ENCODE assay signal across 19 cellular contexts in the genomic region with DNA sequence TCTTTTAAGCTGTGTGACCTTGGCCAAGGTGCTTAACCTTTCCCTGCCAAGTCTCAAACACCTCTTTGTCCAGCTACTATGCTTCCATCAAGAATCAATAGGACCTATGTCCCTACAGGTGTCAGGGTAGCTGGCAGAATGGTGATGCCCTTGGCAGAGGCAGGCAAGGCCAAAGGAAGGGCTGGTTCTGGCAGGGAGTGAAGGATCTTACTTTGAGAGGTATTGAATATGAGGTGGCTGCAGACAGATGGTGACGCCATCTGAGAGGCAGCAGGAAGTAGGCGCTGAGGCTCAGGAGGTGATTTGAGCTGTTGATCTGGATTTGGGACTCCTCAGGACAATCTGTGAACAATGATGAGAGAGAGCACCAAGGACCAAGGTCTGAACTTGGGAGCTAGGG. TPM values are rescaled to one million over a fixed set of nuclear protein-coding genes. Genes with fewer than 3 reads are reported as not detected.
DNase-seq lines count a peak whose midpoint lies in the region; ATAC-seq and TF ChIP-seq lines count a peak whose summit lies in the region.
"Had no signal": no experiment of that assay in that cellular context is flagged by ENCODE, and none has a peak within 500 bp of the region (broad histone marks: within the 10 kb centered on the region; RNA-seq: fewer than 3 reads in every experiment).

No MANE protein-coding gene starts in this region.

- H3K4me3 ChIP-seq in body of pancreas (no peak overlapping the region), upper lobe of right lung (no peak overlapping the region)
- H3K4me3 ChIP-seq: BLaER1, SJCRH30 had no signal

- ATAC-seq in body of pancreas (peak; percentile 64), GM18909 (IDR thresholded peaks at IDR 0.05; ENCODE audit: poor library complexity, unreplicated experiment) (no peak), upper lobe of right lung (no peak)
- ATAC-seq: PC-3 had no signal

- 48 to 67% methylated on average over 2 of the region's 2 CpGs for WGBS in body of pancreas, 2 donors

- H3K27me3 ChIP-seq in body of pancreas (no peaks in the 10 kb centered on the region), upper lobe of right lung (no peaks in the 10 kb centered on the region)
- H3K27me3 ChIP-seq: BLaER1, SJCRH30 had no signal

- DNase-seq in NCI-H82 (lab: John Stamatoyannopoulos, UW), result peak; percentile 62
- no peak for DNase-seq in NCI-H82 treated with DMSO at 0.1 percent for 48 hours (lab: John Stamatoyannopoulos, UW; ENCODE audit: unreplicated experiment)
- DNase-seq in NCI-H524 (lab: John Stamatoyannopoulos, UW), result peak; percentile 80 to 85
- DNase-seq in body of pancreas, result peak in 1 of 4 donors; percentile 61
- no peak for DNase-seq in nephron progenitor cell
- no peak for DNase-seq in CD1c-positive myeloid dendritic cell (ENCODE audit: extremely low spot score)
- DNase-seq in upper lobe of right lung, result no peak
- DNase-seq: GDM1, H9, Kasumi-1, MM.1S, NCI-H1092, NCI-H1436 treated with DMSO at 0.1 percent for 48 hours, NCI-H2029, NCI-H446 treated with DMSO at 0.1 percent for 48 hours, PC-3, SJCRH30 had no signal

- no peak for TF ChIP-seq POLR2A in body of pancreas (IDR thresholded peaks at IDR 0.05)

- no peaks in the 10 kb centered on the region for H3K9me3 ChIP-seq in body of pancreas
- H3K9me3 ChIP-seq in upper lobe of right lung, result no peaks in the 10 kb centered on the region
- H3K9me3 ChIP-seq: BLaER1, SJCRH30 had no signal

- peaks cover 29% of the 10 kb centered on the region for H3K27me3 Mint-ChIP-seq in nephron progenitor cell (ENCODE audit: low read depth, poor library complexity)

- H3K36me3 ChIP-seq in body of pancreas (replicated peaks in 1 of 2; ENCODE audit: insufficient read depth in 1 of 2, low read depth in 2 of 2), result no peaks in the 10 kb centered on the region
- H3K36me3 ChIP-seq in upper lobe of right lung, result no peaks in the 10 kb centered on the region
- H3K36me3 ChIP-seq: BLaER1, SJCRH30 had no signal

- peak overlapping the region; percentile 64 for H3K27ac Mint-ChIP-seq in nephron progenitor cell
- H3K27ac Mint-ChIP-seq: H9 had no signal

- H3K27ac ChIP-seq in body of pancreas, result peak overlapping the region in 3 of 4 donors; percentile 2 to 40 (median 22)
- H3K27ac ChIP-seq in upper lobe of right lung, result no peak overlapping the region
- H3K27ac ChIP-seq: BLaER1, SJCRH30 had no signal

- TF ChIP-seq CTCF in body of pancreas (IDR thresholded peaks at IDR 0.05), result no peak
- TF ChIP-seq CTCF in nephron progenitor cell (IDR thresholded peaks at IDR 0.05), result no peak
- TF ChIP-seq CTCF in upper lobe of right lung (IDR thresholded peaks at IDR 0.05), result no peak

- no peak overlapping the region for H3K4me3 Mint-ChIP-seq in nephron progenitor cell
- H3K4me3 Mint-ChIP-seq: H9 had no signal

- peaks cover 11% of the 10 kb centered on the region for H3K9me3 Mint-ChIP-seq in nephron progenitor cell

- peaks cover 6% of the 10 kb centered on the region for H3K4me1 Mint-ChIP-seq in nephron progenitor cell
- H3K4me1 Mint-ChIP-seq: H9 had no signal

- H3K4me1 ChIP-seq in body of pancreas, result peaks cover 25% of the 10 kb centered on the region
- no peaks in the 10 kb centered on the region for H3K4me1 ChIP-seq in upper lobe of right lung
- H3K4me1 ChIP-seq: BLaER1, SJCRH30 had no signal

- intact Hi-C loops in body of pancreas (cut with DNase I) (loop anchor here (5.0 kb wide), 1 partner anchor 35 kb away; no protein-coding TSS in a partner anchor), upper lobe of right lung (cut with DNase I) (no loop called here)

- H3K36me3 Mint-ChIP-seq in nephron progenitor cell (ENCODE audit: low read depth), result no peaks in the 10 kb centered on the region

RNA-seq across cellular contexts. Expression of gene ABCC3, which starts 12.5 kb away (rescaled TPM):
- total RNA-seq in body of pancreas (100 to 1,000 TPM; 130 to 163 TPM), upper lobe of right lung (65.4 TPM)

Comparison
In these comparisons a context has a peak if more than half of its experiments do, and no peak if none do; other contexts are left out.
1. DNase-seq: peak in NCI-H82 (single experiment) and NCI-H524 (2 of 2); none in NCI-H82 treated with DMSO at 0.1 percent for 48 hours (single experiment), nephron progenitor cell (single experiment), CD1c-positive myeloid dendritic cell (single experiment) and upper lobe of right lung (single experiment).